8 cellular contexts compared by ENCODE assay signal in genomic region chr15:66504563-66505429, GRCh38. TPM values are rescaled to one million over a fixed set of nuclear protein-coding genes. Genes with fewer than 3 reads are reported as not detected.
DNase-seq lines count a peak whose midpoint lies in the region; ATAC-seq and TF ChIP-seq lines count a peak whose summit lies in the region.

RPL4 (minus strand) TSS chr15:66504855; CDS start chr15:66504790, 65 bp downstream.
ZWILCH (plus strand) TSS chr15:66505326; CDS start chr15:66505339, 13 bp downstream.

- dilution Hi-C loops in mammary epithelial cell (cut with HindIII; ENCODE audit: low sequenced_read_pairs), result loop anchor here (5.0 kb wide), 1 partner anchor 92 kb away; no protein-coding TSS in a partner anchor

- H3K4me3 ChIP-seq in WERI-Rb-1 (ENCODE audit: low read depth, low read length) (peak within 1 kb of the TSS; percentile 97), mammary epithelial cell (replicated peaks in 1 of 3; ENCODE audit: insufficient read depth in 1 of 3, low read depth in 2 of 3, low read length in 3 of 3) (peak within 1 kb of the TSS; percentile 76 to 99 (median 95))

- H3K9me3 ChIP-seq in WERI-Rb-1 (ENCODE audit: severe bottlenecking) (no peaks in the 10 kb centered on the region), mammary epithelial cell (replicated peaks; ENCODE audit: insufficient read depth, low read length) (no peaks in the 10 kb centered on the region)

- H3K36me3 ChIP-seq in WERI-Rb-1 (peaks cover 55% of the 10 kb centered on the region), mammary epithelial cell (ENCODE audit: insufficient read depth, low read length) (peaks cover 33% of the 10 kb centered on the region)

- DNase-seq in NCI-H2107 treated with DMSO at 0.1 percent for 48 hours (lab: John Stamatoyannopoulos, UW; ENCODE audit: unreplicated experiment) (peak; percentile 59), NCI-H2107 (lab: John Stamatoyannopoulos, UW) (no peak), NCI-H2171 (lab: John Stamatoyannopoulos, UW) (peak; percentile 48), WERI-Rb-1 (peak; percentile 63), mammary epithelial cell (peak; percentile 84), iPS-NIHi11 (ENCODE audit: low spot score) (peak; percentile 81), smooth muscle cell of the brain vasculature (ENCODE audit: low read depth, low spot score) (peak; percentile 68)

- WGBS in mammary epithelial cell (ENCODE audit: low coverage, missing lambda C conversion rate), result 1% methylated on average over 26 of the region's 46 CpGs

- H3K4me1 ChIP-seq in mammary epithelial cell (ENCODE audit: insufficient read depth, low read length), result peaks cover 13% of the 10 kb centered on the region

- no peaks in the 10 kb centered on the region for H3K27me3 ChIP-seq in WERI-Rb-1 (ENCODE audit: insufficient read depth, low read depth, severe bottlenecking)
- no peaks in the 10 kb centered on the region for H3K27me3 ChIP-seq in mammary epithelial cell (ENCODE audit: insufficient read depth, low read length)

- H3K27ac ChIP-seq in WERI-Rb-1 (peak within 1 kb of the TSS; percentile 99), mammary epithelial cell (ENCODE audit: insufficient read depth, low read depth, low read length) (peak within 1 kb of the TSS; percentile 94)

- ATAC-seq in HG02973 (IDR thresholded peaks at IDR 0.05; ENCODE audit: unreplicated experiment), result peak; percentile 71

- TF ChIP-seq CTCF in WERI-Rb-1 (IDR thresholded peaks at IDR 0.05; ENCODE audit: low read depth, low read length) (no peak), mammary epithelial cell (conservative IDR thresholded peaks at IDR 0.05 in 1 of 2, IDR thresholded peaks at IDR 0.05 in 1 of 2; ENCODE audit: extremely low read depth in 1 of 2, insufficient read depth in 1 of 2, low read depth in 1 of 2, low read length in 2 of 2) (no peak)

- CTCF ChIA-PET in mammary epithelial cell (lab: Charles Lee; ENCODE audit: low non-redundant PET), result no interaction called here

- in situ Hi-C loops in mammary epithelial cell (cut with MboI; ENCODE audit: low sequenced_read_pairs in 2 of 2), result no loop called here

- peak within 1 kb of the TSS; percentile 100 for H3K9ac ChIP-seq in mammary epithelial cell (ENCODE audit: insufficient read depth, low read length)

- no TSS peak for BruUV-seq in mammary epithelial cell (replicated peaks; lab: Mats Ljungman, UMichigan)

- intact Hi-C loops in mammary epithelial cell (cut with micrococcal nuclease), result loop anchor here (1.0 to 2.0 kb wide), 2 partner anchors 63 to 210 kb away; no protein-coding TSS in a partner anchor

- peak within 1 kb of the TSS; percentile 91 for H3K4me2 ChIP-seq in mammary epithelial cell (ENCODE audit: insufficient read depth, low read depth, low read length)

- no peaks in the 10 kb centered on the region for H4K20me1 ChIP-seq in mammary epithelial cell (ENCODE audit: insufficient read depth, low read length)

- peaks cover 84% of the 10 kb centered on the region for H3K79me2 ChIP-seq in mammary epithelial cell (ENCODE audit: insufficient read depth, low read length)

- peak within 1 kb of the TSS; percentile 92 for H2AFZ ChIP-seq in mammary epithelial cell (ENCODE audit: low read depth, low read length)

RNA-seq across cellular contexts. Expression of gene RPL4, which starts in this region (rescaled TPM):
- 1,000 to 10,000 TPM; 2,956 to 3,547 TPM for total RNA-seq in mammary epithelial cell
- 4,438 TPM for polyA plus RNA-seq in mammary epithelial cell
- polyA minus RNA-seq in mammary epithelial cell, result 3,877 TPM

RNA-seq across cellular contexts. Expression of gene ZWILCH, which starts in this region (rescaled TPM):
- total RNA-seq in mammary epithelial cell, result 10 to 100 TPM in 1 of 2 donors, 1 to 10 TPM in 1; 8.5 to 26.9 TPM
- polyA plus RNA-seq in mammary epithelial cell, result 24.3 TPM
- 22.9 TPM for polyA minus RNA-seq in mammary epithelial cell
